34 cellular contexts compared by ENCODE assay signal in the genomic region with DNA sequence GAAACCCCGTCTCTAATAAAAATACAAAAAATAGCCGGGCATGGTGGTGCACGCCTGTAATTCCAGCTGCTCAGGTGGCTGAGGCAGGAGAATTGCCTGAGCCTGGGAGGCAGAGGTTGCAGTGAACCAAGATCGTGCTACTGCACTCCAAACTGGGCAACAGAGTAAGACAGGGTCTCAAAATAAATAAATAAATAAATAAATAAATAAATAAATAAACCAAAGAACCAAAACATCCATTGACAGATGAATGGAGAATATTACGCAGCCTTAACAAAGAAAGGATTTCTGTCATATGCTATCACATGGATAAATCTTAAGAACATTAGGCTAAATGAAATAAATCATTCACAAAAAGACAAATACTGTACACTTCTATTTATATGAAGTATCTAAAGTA.
"Had no signal": no experiment of that assay in that cellular context is flagged by ENCODE, and none has a peak within 500 bp of the region (broad histone marks: within the 10 kb centered on the region; RNA-seq: fewer than 3 reads in every experiment).

No MANE protein-coding gene starts in this region.

- H3K27ac Mint-ChIP-seq: activated B cell treated with CpG ODN at 0.5 μM for 24 hours; activated CD4-positive, alpha-beta memory T cell treated with anti-CD3 and anti-CD28 coated beads for 36 hours; activated CD4-positive, alpha-beta T cell treated with anti-CD3 and anti-CD28 coated beads, Interleukin-2, amount 10 ng/mL, durations not matched to agents 24 days and 14 days; activated CD8-positive, alpha-beta T cell treated with anti-CD3 and anti-CD28 coated beads for 36 hours; activated naive CD4-positive, alpha-beta T cell treated with anti-CD3 and anti-CD28 coated beads for 36 hours; activated naive CD4-positive, alpha-beta T cell treated with anti-CD3 and anti-CD28 coated beads, Interleukin-2, amount 50 U/mL, for 72 hours; activated naive CD8-positive, alpha-beta T cell treated with anti-CD3 and anti-CD28 coated beads for 36 hours; activated T-cell treated with anti-CD3 and anti-CD28 coated beads, Interleukin-2, amount 50 U/mL, for 72 hours; activated T-helper 1 cell treated with anti-CD3 and anti-CD28 coated beads, Interleukin-12 subunit alpha, Interleukin-12 subunit beta, Interleukin-2, Interleukin-4 antibody, amounts not matched to agents 30 ng/mL and 10 ng/mL and 1 ng/mL, durations not matched to agents 14 hours and 24 hours and 36 hours; activated T-helper 17 cell treated with anti-CD3 and anti-CD28 coated beads, Interleukin-2, amount 50 U/mL, for 72 hours; brain; T-cell; T-helper 2 cell treated with Interferon-gamma antibody and Interleukin-4, amounts not matched to agents 5 μg/mL and 100 μg/mL, for 36 hours had no signal

- H3K4me1 ChIP-seq: ascending aorta had no signal

- H3K27me3 Mint-ChIP-seq: activated B cell treated with CpG ODN at 0.5 μM for 24 hours; activated CD4-positive, alpha-beta memory T cell treated with anti-CD3 and anti-CD28 coated beads for 36 hours; activated CD8-positive, alpha-beta T cell treated with anti-CD3 and anti-CD28 coated beads for 36 hours; activated naive CD8-positive, alpha-beta T cell treated with anti-CD3 and anti-CD28 coated beads for 36 hours; activated T-helper 17 cell treated with anti-CD3 and anti-CD28 coated beads, Interleukin-2, amount 50 U/mL, for 72 hours; brain; central memory CD8-positive, alpha-beta T cell; T-cell had no signal

- DNase-seq: activated B cell treated with CpG ODN at 0.5 μM for 24 hours; activated CD4-positive, alpha-beta memory T cell treated with anti-CD3 and anti-CD28 coated beads for 36 hours; activated CD4-positive, alpha-beta T cell treated with anti-CD3 and anti-CD28 coated beads for 4 hours; activated CD4-positive, alpha-beta T cell treated with anti-CD3 and anti-CD28 coated beads, Interleukin-2, amount 10 ng/mL, durations not matched to agents 24 days and 14 days; activated CD4-positive, alpha-beta T cell treated with anti-CD3 and anti-CD28 coated beads, Interleukin-2, amount 50 U/mL, for 1 hour; activated CD4-positive, alpha-beta T cell treated with anti-CD3 and anti-CD28 coated beads, Interleukin-2, amount 50 U/mL, for 4 hours; activated CD4-positive, CD25-positive, alpha-beta regulatory T cell treated with anti-CD3 and anti-CD28 coated beads, Interleukin-2, amount 50 U/mL, for 72 hours; activated CD8-positive, alpha-beta memory T cell treated with anti-CD3 and anti-CD28 coated beads, Interleukin-2, amount 50 U/mL, for 4 hours; activated CD8-positive, alpha-beta T cell treated with anti-CD3 and anti-CD28 coated beads for 36 hours; activated effector memory CD4-positive, alpha-beta T cell treated with anti-CD3 and anti-CD28 coated beads, Interleukin-2, amount 50 U/mL, for 16 hours; activated gamma-delta T cell treated with Interleukin-2 at 50 U/mL for 16 hours; activated naive CD4-positive, alpha-beta T cell; activated naive CD4-positive, alpha-beta T cell treated with anti-CD3 and anti-CD28 coated beads for 36 hours; activated naive CD4-positive, alpha-beta T cell treated with anti-CD3 and anti-CD28 coated beads, Interleukin-2, amount 50 U/mL, for 16 hours; activated naive CD8-positive, alpha-beta T cell treated with anti-CD3 and anti-CD28 coated beads for 36 hours; activated T-cell treated with anti-CD3 and anti-CD28 coated beads for 4 hours; activated T-cell treated with anti-CD3 and anti-CD28 coated beads, Interleukin-2, amount 50 U/mL, for 1 hour; activated T-cell treated with anti-CD3 and anti-CD28 coated beads, Interleukin-2, amount 50 U/mL, for 4 hours; activated T-cell treated with anti-CD3 and anti-CD28 coated beads, Interleukin-2, amount 50 U/mL, for 72 hours; amygdala; caudate nucleus; cerebellar nuclear complex; T-cell; T-helper 2 cell; T-helper 9 cell had no signal

- H3K4me1 Mint-ChIP-seq: activated B cell treated with CpG ODN at 0.5 μM for 24 hours; activated CD4-positive, alpha-beta T cell treated with anti-CD3 and anti-CD28 coated beads, Interleukin-2, amount 10 ng/mL, durations not matched to agents 24 days and 14 days; activated naive CD8-positive, alpha-beta T cell treated with anti-CD3 and anti-CD28 coated beads for 36 hours; brain; central memory CD8-positive, alpha-beta T cell; T-cell had no signal

- ATAC-seq: activated CD8-positive, alpha-beta T cell treated with anti-CD3 and anti-CD28 coated beads for 36 hours; activated naive CD4-positive, alpha-beta T cell treated with anti-CD3 and anti-CD28 coated beads, Interleukin-2, amount 50 U/mL, for 72 hours; activated T-cell treated with anti-CD3 and anti-CD28 coated beads, Interleukin-2, amount 50 U/mL, for 4 hours; activated T-cell treated with anti-CD3 and anti-CD28 coated beads, Interleukin-2, amount 50 U/mL, for 72 hours; activated T-helper 17 cell treated with anti-CD3 and anti-CD28 coated beads, Interleukin-2, amount 50 U/mL, for 72 hours; T-cell had no signal

- H3K27me3 ChIP-seq: ascending aorta, cardiac muscle cell had no signal

- H3K9me3 ChIP-seq: ascending aorta had no signal

- H3K9me3 Mint-ChIP-seq: activated B cell treated with CpG ODN at 0.5 μM for 24 hours; activated CD4-positive, alpha-beta memory T cell treated with anti-CD3 and anti-CD28 coated beads for 36 hours; activated CD8-positive, alpha-beta T cell treated with anti-CD3 and anti-CD28 coated beads for 36 hours; activated naive CD4-positive, alpha-beta T cell treated with anti-CD3 and anti-CD28 coated beads for 36 hours; activated naive CD4-positive, alpha-beta T cell treated with anti-CD3 and anti-CD28 coated beads, Interleukin-2, amount 50 U/mL, for 72 hours; activated naive CD8-positive, alpha-beta T cell treated with anti-CD3 and anti-CD28 coated beads for 36 hours; activated T-cell treated with anti-CD3 and anti-CD28 coated beads, Interleukin-2, amount 50 U/mL, for 4 hours; activated T-cell treated with anti-CD3 and anti-CD28 coated beads, Interleukin-2, amount 50 U/mL, for 72 hours; activated T-helper 1 cell treated with anti-CD3 and anti-CD28 coated beads, Interleukin-12 subunit alpha, Interleukin-12 subunit beta, Interleukin-2, Interleukin-4 antibody, amounts not matched to agents 30 ng/mL and 10 ng/mL and 1 ng/mL, durations not matched to agents 14 hours and 24 hours and 36 hours; activated T-helper 17 cell treated with anti-CD3 and anti-CD28 coated beads, Interleukin-2, amount 50 U/mL, for 72 hours; central memory CD8-positive, alpha-beta T cell; T-cell; T-helper 2 cell treated with Interferon-gamma antibody and Interleukin-4, amounts not matched to agents 5 μg/mL and 100 μg/mL, for 36 hours had no signal

- H3K4me3 Mint-ChIP-seq: activated B cell treated with CpG ODN at 0.5 μM for 24 hours; activated CD4-positive, alpha-beta memory T cell treated with anti-CD3 and anti-CD28 coated beads for 36 hours; activated CD4-positive, alpha-beta T cell treated with anti-CD3 and anti-CD28 coated beads, Interleukin-2, amount 10 ng/mL, durations not matched to agents 24 days and 14 days; activated CD8-positive, alpha-beta T cell treated with anti-CD3 and anti-CD28 coated beads for 36 hours; activated naive CD4-positive, alpha-beta T cell treated with anti-CD3 and anti-CD28 coated beads for 36 hours; activated naive CD8-positive, alpha-beta T cell treated with anti-CD3 and anti-CD28 coated beads for 36 hours; activated T-cell treated with anti-CD3 and anti-CD28 coated beads, Interleukin-2, amount 50 U/mL, for 4 hours; activated T-cell treated with anti-CD3 and anti-CD28 coated beads, Interleukin-2, amount 50 U/mL, for 72 hours; activated T-helper 1 cell treated with anti-CD3 and anti-CD28 coated beads, Interleukin-12 subunit alpha, Interleukin-12 subunit beta, Interleukin-2, Interleukin-4 antibody, amounts not matched to agents 30 ng/mL and 10 ng/mL and 1 ng/mL, durations not matched to agents 14 hours and 24 hours and 36 hours; activated T-helper 17 cell treated with anti-CD3 and anti-CD28 coated beads, Interleukin-2, amount 50 U/mL, for 72 hours; brain; central memory CD8-positive, alpha-beta T cell; T-cell; T-helper 2 cell treated with Interferon-gamma antibody and Interleukin-4, amounts not matched to agents 5 μg/mL and 100 μg/mL, for 36 hours had no signal

- H3K4me3 ChIP-seq: ascending aorta, cardiac muscle cell had no signal

- H3K36me3 ChIP-seq: ascending aorta, cardiac muscle cell had no signal

- H3K36me3 Mint-ChIP-seq: activated CD4-positive, alpha-beta memory T cell treated with anti-CD3 and anti-CD28 coated beads for 36 hours; activated naive CD4-positive, alpha-beta T cell treated with anti-CD3 and anti-CD28 coated beads, Interleukin-2, amount 50 U/mL, for 72 hours; activated naive CD8-positive, alpha-beta T cell treated with anti-CD3 and anti-CD28 coated beads for 36 hours; brain; T-cell had no signal

- H3K27ac ChIP-seq: ascending aorta, cardiac muscle cell, VCaP had no signal
